8 cellular contexts compared by ENCODE assay signal in genomic region chr17:29292071-29292991, GRCh38. TPM values are rescaled to one million over a fixed set of nuclear protein-coding genes. Genes with fewer than 3 reads are reported as not detected.
DNase-seq lines count a peak whose midpoint lies in the region; ATAC-seq and TF ChIP-seq lines count a peak whose summit lies in the region.

No MANE protein-coding gene starts in this region.

- peak overlapping the region; percentile 100 for H3K27ac Mint-ChIP-seq in activated CD8-positive, alpha-beta T cell treated with anti-CD3 and anti-CD28 coated beads for 36 hours

- peak; percentile 0 for ATAC-seq in activated CD8-positive, alpha-beta T cell treated with anti-CD3 and anti-CD28 coated beads for 36 hours
- ATAC-seq in lower lobe of right lung (peak; percentile 30 to 43), HG02884 (IDR thresholded peaks at IDR 0.05; ENCODE audit: unreplicated experiment) (no peak)

- no peaks in the 10 kb centered on the region for H3K27me3 Mint-ChIP-seq in activated CD8-positive, alpha-beta T cell treated with anti-CD3 and anti-CD28 coated beads for 36 hours

- H3K36me3 Mint-ChIP-seq in activated CD8-positive, alpha-beta T cell treated with anti-CD3 and anti-CD28 coated beads for 36 hours (ENCODE audit: low read depth): peaks cover 45% of the 10 kb centered on the region

- no peak for TF ChIP-seq CTCF in activated CD8-positive, alpha-beta T cell treated with anti-CD3 and anti-CD28 coated beads for 36 hours (IDR thresholded peaks at IDR 0.05)
- no peak for TF ChIP-seq CTCF in lower lobe of right lung (IDR thresholded peaks at IDR 0.05)

- H3K4me1 ChIP-seq in ectodermal cell (ENCODE audit: control insufficient read depth, insufficient read depth, low read length): peaks cover 10% of the 10 kb centered on the region
- H3K4me1 ChIP-seq in lower lobe of right lung: peaks cover 52% of the 10 kb centered on the region

- H3K9me3 Mint-ChIP-seq in activated CD8-positive, alpha-beta T cell treated with anti-CD3 and anti-CD28 coated beads for 36 hours: no peaks in the 10 kb centered on the region

- peaks cover 39% of the 10 kb centered on the region for H3K4me1 Mint-ChIP-seq in activated CD8-positive, alpha-beta T cell treated with anti-CD3 and anti-CD28 coated beads for 36 hours (ENCODE audit: low read depth)

- POLR2A ChIA-PET in activated CD8-positive, alpha-beta T cell treated with anti-CD3 and anti-CD28 coated beads for 36 hours (lab: Charles Lee): interaction anchor here (0.6 to 2.2 kb wide), 14 partner anchors 9 to 325 kb away, joined by 3 to 12 read pairs (median 4); no protein-coding TSS in a partner anchor

- peaks cover 7% of the 10 kb centered on the region for H3K36me3 ChIP-seq in ectodermal cell (ENCODE audit: control insufficient read depth, insufficient read depth, low read length)
- H3K36me3 ChIP-seq in lower lobe of right lung: peaks cover 29% of the 10 kb centered on the region

- intact Hi-C loops in activated CD8-positive, alpha-beta T cell treated with anti-CD3 and anti-CD28 coated beads for 36 hours (cut with micrococcal nuclease): loop anchor here (5.0 to 10.0 kb wide), 2 partner anchors 145 to 478 kb away; no protein-coding TSS in a partner anchor
- intact Hi-C loops in lower lobe of right lung (cut with DNase I): no loop called here

- CTCF ChIA-PET in activated CD8-positive, alpha-beta T cell treated with anti-CD3 and anti-CD28 coated beads for 36 hours (lab: Charles Lee): interaction anchor here (0.9 to 3.3 kb wide), 12 partner anchors 9 to 300 kb away, joined by 3 to 21 read pairs (median 7); partner anchors contain the start of gene MYO18A

- peak; percentile 0 for DNase-seq in NCI-H2196 (lab: John Stamatoyannopoulos, UW; ENCODE audit: unreplicated experiment)
- DNase-seq in NCI-H2196 treated with DMSO at 0.1 percent for 48 hours (lab: John Stamatoyannopoulos, UW; ENCODE audit: unreplicated experiment): no peak
- DNase-seq in NCI-H1417 (lab: John Stamatoyannopoulos, UW): peak; percentile 30 to 74 (median 70)
- DNase-seq in activated CD8-positive, alpha-beta T cell treated with anti-CD3 and anti-CD28 coated beads for 36 hours: peak; percentile 70
- peak; percentile 81 for DNase-seq in lower lobe of right lung
- peak; percentile 9 to 41 (median 10) for DNase-seq in stimulated activated CD4-positive, alpha-beta T cell treated with anti-CD3 and anti-CD28 coated beads, TNF-alpha, amount 100 ng/mL, for 24 hours (ENCODE audit: low read depth in 3 of 3)

- H3K27ac ChIP-seq in ectodermal cell (ENCODE audit: insufficient read depth, low read depth, low read length, poor library complexity, severe bottlenecking): peak overlapping the region; percentile 97
- peak overlapping the region; percentile 97 for H3K27ac ChIP-seq in lower lobe of right lung

- no peaks in the 10 kb centered on the region for H3K27me3 ChIP-seq in ectodermal cell (ENCODE audit: control insufficient read depth, insufficient read depth, low read length, poor library complexity, severe bottlenecking)
- H3K27me3 ChIP-seq in lower lobe of right lung (ENCODE audit: low read depth): no peaks in the 10 kb centered on the region

- peak overlapping the region; percentile 100 for H3K4me3 Mint-ChIP-seq in activated CD8-positive, alpha-beta T cell treated with anti-CD3 and anti-CD28 coated beads for 36 hours

- 0 to 1% methylated on average over 67 to 69 of the region's 77 CpGs for WGBS in ectodermal cell, 2 experiments

- H3K4me3 ChIP-seq in ectodermal cell (ENCODE audit: insufficient read depth, low read depth, low read length): peak overlapping the region; percentile 93
- H3K4me3 ChIP-seq in lower lobe of right lung: peak overlapping the region; percentile 98

- no peaks in the 10 kb centered on the region for H3K9me3 ChIP-seq in ectodermal cell (ENCODE audit: control insufficient read depth, low read length)
- no peaks in the 10 kb centered on the region for H3K9me3 ChIP-seq in lower lobe of right lung

RNA-seq across cellular contexts. Expression of gene NUFIP2, which starts 1.6 kb away (rescaled TPM):
- total RNA-seq in activated CD8-positive, alpha-beta T cell treated with anti-CD3 and anti-CD28 coated beads for 36 hours: 10 to 100 TPM; 49.5 to 56.4 TPM
- 47.5 TPM for polyA plus RNA-seq in ectodermal cell (2013, experiment 1 of 4)
- polyA plus RNA-seq in ectodermal cell (2013, experiment 2 of 4): 50.8 TPM
- 43.6 TPM for polyA plus RNA-seq in ectodermal cell (2013, experiment 3 of 4)
- 52.1 TPM for polyA plus RNA-seq in ectodermal cell (2013, experiment 4 of 4)
- 66.2 TPM for total RNA-seq in lower lobe of right lung

RNA-seq across cellular contexts. Expression of gene CRYBA1, which starts 45.7 kb away (rescaled TPM):
- not detected for total RNA-seq in activated CD8-positive, alpha-beta T cell treated with anti-CD3 and anti-CD28 coated beads for 36 hours
- 2.0 TPM for polyA plus RNA-seq in ectodermal cell (2013, experiment 1 of 4)
- 1.7 TPM for polyA plus RNA-seq in ectodermal cell (2013, experiment 2 of 4)
- 0.69 TPM for polyA plus RNA-seq in ectodermal cell (2013, experiment 3 of 4)
- polyA plus RNA-seq in ectodermal cell (2013, experiment 4 of 4): 1.6 TPM
- not detected for total RNA-seq in lower lobe of right lung
